In the genomic region with DNA sequence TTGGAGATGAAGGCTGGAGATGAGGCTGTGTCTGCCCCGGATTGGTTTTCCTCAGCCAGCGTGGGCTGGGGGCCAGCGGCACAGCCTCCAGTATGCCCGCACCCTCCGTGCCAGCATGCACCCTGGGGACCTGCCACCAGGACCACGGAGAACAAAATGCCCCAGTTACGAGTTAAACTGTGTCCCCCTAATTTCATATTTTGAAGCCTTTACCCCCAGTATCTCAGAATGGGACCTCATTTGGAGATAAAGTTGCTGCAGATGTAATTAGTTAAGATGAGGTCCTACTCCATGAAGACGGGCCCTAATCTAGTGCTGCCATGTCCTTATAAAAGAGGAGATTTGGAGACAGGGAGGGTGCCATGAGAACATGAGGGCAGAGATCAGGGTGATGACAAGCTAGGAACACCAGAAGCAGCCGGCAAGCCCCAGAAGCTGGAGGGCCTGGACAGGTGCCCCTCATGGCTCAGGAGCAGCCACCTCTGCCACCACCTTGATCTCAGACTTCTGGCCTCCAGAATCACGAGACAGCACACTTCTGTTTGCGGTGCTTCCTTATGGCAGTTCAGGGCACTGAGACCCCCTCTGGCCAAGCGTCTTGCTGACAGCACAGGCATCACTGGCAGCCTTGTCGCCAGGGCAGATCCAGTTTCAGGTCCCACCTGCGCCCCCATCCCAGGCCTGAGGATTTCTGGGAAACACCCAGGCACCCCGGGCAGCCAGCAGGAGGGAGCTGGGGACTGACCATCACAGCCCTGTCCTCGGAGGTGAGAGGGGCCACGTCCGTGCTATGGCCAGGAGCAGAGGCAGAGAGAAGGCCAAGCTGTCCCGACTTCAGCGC, we compare ENCODE assay signal across 19 cellular contexts. TPM values are rescaled to one million over a fixed set of nuclear protein-coding genes. Genes with fewer than 3 reads are reported as not detected.
DNase-seq lines count a peak whose midpoint lies in the region; ATAC-seq and TF ChIP-seq lines count a peak whose summit lies in the region.
"Had no signal": no experiment of that assay in that cellular context is flagged by ENCODE, and none has a peak within 500 bp of the region (broad histone marks: within the 10 kb centered on the region; RNA-seq: fewer than 3 reads in every experiment).

No MANE protein-coding gene starts in this region.

- H3K4me3 Mint-ChIP-seq in glutamatergic neuron (ENCODE audit: unreplicated experiment) (no peak overlapping the region), mesothelial cell of epicardium (no peak overlapping the region)
- H3K4me3 Mint-ChIP-seq: CD4-positive, alpha-beta T cell; H9 had no signal

- H3K4me1 Mint-ChIP-seq in glutamatergic neuron (ENCODE audit: low read depth, unreplicated experiment) = peaks cover 26% of the 10 kb centered on the region
- H3K4me1 Mint-ChIP-seq in mesothelial cell of epicardium = peaks cover 31% of the 10 kb centered on the region

- H3K9me3 Mint-ChIP-seq in glutamatergic neuron (ENCODE audit: unreplicated experiment) (peaks cover 10% of the 10 kb centered on the region), mesothelial cell of epicardium (no peaks in the 10 kb centered on the region)
- H3K9me3 Mint-ChIP-seq: CD4-positive, alpha-beta T cell; H9 had no signal

- DNase-seq in activated effector memory CD4-positive, alpha-beta T cell treated with anti-CD3 and anti-CD28 coated beads, Interleukin-2, amount 50 U/mL, for 16 hours = peak; percentile 58
- DNase-seq in activated effector memory CD4-positive, alpha-beta T cell treated with Interleukin-2 at 50 U/mL for 16 hours = no peak
- DNase-seq in glutamatergic neuron (peak; percentile 16), mesothelial cell of epicardium (ENCODE audit: low spot score in 2 of 2, unreplicated experiment in 2 of 2) (peak in 1 of 2 experiments; percentile 13), retina (peak; percentile 17), SHP77 treated with DMSO at 0.1 percent for 48 hours (lab: John Stamatoyannopoulos, UW) (no peak), GM19240 (ENCODE audit: insufficient read length, low spot score) (no peak)
- DNase-seq: Calu3, H9, MG63, NCI-H1092 treated with DMSO at 0.1 percent for 48 hours, NCI-H1694 treated with DMSO at 0.1 percent for 48 hours, NCI-H446 treated with DMSO at 0.1 percent for 48 hours, NCI-H748 treated with DMSO at 0.1 percent for 48 hours, PC-3 had no signal

- no peaks in the 10 kb centered on the region for H3K36me3 Mint-ChIP-seq in glutamatergic neuron (ENCODE audit: unreplicated experiment)
- no peaks in the 10 kb centered on the region for H3K36me3 Mint-ChIP-seq in mesothelial cell of epicardium

- ATAC-seq in HG03135 (IDR thresholded peaks at IDR 0.05; ENCODE audit: unreplicated experiment) = no peak
- ATAC-seq: A549, HepG2, PC-3 had no signal

- no peak for TF ChIP-seq CTCF in glutamatergic neuron (IDR thresholded peaks at IDR 0.05; ENCODE audit: partially characterized antibody, unreplicated experiment)
- TF ChIP-seq CTCF in mesothelial cell of epicardium (IDR thresholded peaks at IDR 0.05; ENCODE audit: unreplicated experiment) = no peak

- H3K27ac Mint-ChIP-seq in glutamatergic neuron (ENCODE audit: unreplicated experiment) (no peak overlapping the region), mesothelial cell of epicardium (peak overlapping the region; percentile 12)
- H3K27ac Mint-ChIP-seq: CD4-positive, alpha-beta T cell had no signal

- H3K27me3 Mint-ChIP-seq in glutamatergic neuron (ENCODE audit: unreplicated experiment) (peaks cover 9% of the 10 kb centered on the region), mesothelial cell of epicardium (ENCODE audit: low read depth) (no peaks in the 10 kb centered on the region)

RNA-seq across cellular contexts. Expression of gene KIF1A, which starts 29.4 kb away (rescaled TPM):
- total RNA-seq in glutamatergic neuron (ENCODE audit: unreplicated experiment) (439 TPM), mesothelial cell of epicardium (46.2 to 49.5 TPM (median 48.9 TPM) in 3 replicates)
- total RNA-seq: CD4-positive, alpha-beta T cell; HepG2; PC-3 had no signal

Comparison
In these comparisons a context has a peak if more than half of its experiments do, and no peak if none do; other contexts are left out.
1. DNase-seq: peak in activated effector memory CD4-positive, alpha-beta T cell treated with anti-CD3 and anti-CD28 coated beads, Interleukin-2, amount 50 U/mL, for 16 hours (single experiment), glutamatergic neuron (single experiment) and retina (single experiment); none in activated effector memory CD4-positive, alpha-beta T cell treated with Interleukin-2 at 50 U/mL for 16 hours (single experiment), SHP77 treated with DMSO at 0.1 percent for 48 hours (single experiment) and GM19240 (single experiment).